In genomic region chr3:132554437-132554836, GRCh38 we compare ENCODE assay signal across 1 cellular context.
TF ChIP-seq lines count a peak whose summit lies in the region.

No MANE protein-coding gene starts in this region.

TF ChIP-seq in GM23338, 12 proteins besides CTCF, POLR2A, EP300 and RAD21 (continued from another document):
- TF ChIP-seq, protein P1, sequence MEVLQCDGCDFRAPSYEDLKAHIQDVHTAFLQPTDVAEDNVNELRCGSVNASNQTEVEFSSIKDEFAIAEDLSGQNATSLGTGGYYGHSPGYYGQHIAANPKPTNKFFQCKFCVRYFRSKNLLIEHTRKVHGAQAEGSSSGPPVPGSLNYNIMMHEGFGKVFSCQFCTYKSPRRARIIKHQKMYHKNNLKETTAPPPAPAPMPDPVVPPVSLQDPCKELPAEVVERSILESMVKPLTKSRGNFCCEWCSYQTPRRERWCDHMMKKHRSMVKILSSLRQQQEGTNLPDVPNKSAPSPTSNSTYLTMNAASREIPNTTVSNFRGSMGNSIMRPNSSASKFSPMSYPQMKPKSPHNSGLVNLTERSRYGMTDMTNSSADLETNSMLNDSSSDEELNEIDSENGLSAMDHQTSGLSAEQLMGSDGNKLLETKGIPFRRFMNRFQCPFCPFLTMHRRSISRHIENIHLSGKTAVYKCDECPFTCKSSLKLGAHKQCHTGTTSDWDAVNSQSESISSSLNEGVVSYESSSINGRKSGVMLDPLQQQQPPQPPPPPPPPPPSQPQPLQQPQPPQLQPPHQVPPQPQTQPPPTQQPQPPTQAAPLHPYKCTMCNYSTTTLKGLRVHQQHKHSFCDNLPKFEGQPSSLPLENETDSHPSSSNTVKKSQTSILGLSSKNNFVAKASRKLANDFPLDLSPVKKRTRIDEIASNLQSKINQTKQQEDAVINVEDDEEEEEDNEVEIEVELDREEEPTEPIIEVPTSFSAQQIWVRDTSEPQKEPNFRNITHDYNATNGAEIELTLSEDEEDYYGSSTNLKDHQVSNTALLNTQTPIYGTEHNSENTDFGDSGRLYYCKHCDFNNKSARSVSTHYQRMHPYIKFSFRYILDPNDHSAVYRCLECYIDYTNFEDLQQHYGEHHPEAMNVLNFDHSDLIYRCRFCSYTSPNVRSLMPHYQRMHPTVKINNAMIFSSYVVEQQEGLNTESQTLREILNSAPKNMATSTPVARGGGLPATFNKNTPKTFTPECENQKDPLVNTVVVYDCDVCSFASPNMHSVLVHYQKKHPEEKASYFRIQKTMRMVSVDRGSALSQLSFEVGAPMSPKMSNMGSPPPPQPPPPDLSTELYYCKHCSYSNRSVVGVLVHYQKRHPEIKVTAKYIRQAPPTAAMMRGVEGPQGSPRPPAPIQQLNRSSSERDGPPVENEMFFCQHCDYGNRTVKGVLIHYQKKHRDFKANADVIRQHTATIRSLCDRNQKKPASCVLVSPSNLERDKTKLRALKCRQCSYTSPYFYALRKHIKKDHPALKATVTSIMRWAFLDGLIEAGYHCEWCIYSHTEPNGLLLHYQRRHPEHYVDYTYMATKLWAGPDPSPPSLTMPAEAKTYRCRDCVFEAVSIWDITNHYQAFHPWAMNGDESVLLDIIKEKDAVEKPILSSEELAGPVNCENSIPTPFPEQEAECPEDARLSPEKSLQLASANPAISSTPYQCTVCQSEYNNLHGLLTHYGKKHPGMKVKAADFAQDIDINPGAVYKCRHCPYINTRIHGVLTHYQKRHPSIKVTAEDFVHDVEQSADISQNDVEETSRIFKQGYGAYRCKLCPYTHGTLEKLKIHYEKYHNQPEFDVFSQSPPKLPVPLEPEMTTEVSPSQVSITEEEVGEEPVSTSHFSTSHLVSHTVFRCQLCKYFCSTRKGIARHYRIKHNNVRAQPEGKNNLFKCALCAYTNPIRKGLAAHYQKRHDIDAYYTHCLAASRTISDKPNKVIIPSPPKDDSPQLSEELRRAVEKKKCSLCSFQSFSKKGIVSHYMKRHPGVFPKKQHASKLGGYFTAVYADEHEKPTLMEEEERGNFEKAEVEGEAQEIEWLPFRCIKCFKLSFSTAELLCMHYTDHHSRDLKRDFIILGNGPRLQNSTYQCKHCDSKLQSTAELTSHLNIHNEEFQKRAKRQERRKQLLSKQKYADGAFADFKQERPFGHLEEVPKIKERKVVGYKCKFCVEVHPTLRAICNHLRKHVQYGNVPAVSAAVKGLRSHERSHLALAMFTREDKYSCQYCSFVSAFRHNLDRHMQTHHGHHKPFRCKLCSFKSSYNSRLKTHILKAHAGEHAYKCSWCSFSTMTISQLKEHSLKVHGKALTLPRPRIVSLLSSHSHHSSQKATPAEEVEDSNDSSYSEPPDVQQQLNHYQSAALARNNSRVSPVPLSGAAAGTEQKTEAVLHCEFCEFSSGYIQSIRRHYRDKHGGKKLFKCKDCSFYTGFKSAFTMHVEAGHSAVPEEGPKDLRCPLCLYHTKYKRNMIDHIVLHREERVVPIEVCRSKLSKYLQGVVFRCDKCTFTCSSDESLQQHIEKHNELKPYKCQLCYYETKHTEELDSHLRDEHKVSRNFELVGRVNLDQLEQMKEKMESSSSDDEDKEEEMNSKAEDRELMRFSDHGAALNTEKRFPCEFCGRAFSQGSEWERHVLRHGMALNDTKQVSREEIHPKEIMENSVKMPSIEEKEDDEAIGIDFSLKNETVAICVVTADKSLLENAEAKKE (CRISPR knock-in tag; IDR thresholded peaks at IDR 0.05) = no peak
- TF ChIP-seq REST (IDR thresholded peaks at IDR 0.05; ENCODE audit: unreplicated experiment) (no peak), POLR2AphosphoS5 (IDR thresholded peaks at IDR 0.05; ENCODE audit: low read depth) (no peak), ZNF331 (CRISPR knock-in tag; IDR thresholded peaks at IDR 0.05; ENCODE audit: low read depth) (no peak), EZH2 (IDR thresholded peaks at IDR 0.05; ENCODE audit: low read depth, unreplicated experiment) (no peak), STAT1 (IDR thresholded peaks at IDR 0.05; ENCODE audit: unreplicated experiment) (no peak), NANOG (IDR thresholded peaks at IDR 0.05; ENCODE audit: borderline replicate concordance) (no peak), CREB1 (CRISPR knock-in tag; IDR thresholded peaks at IDR 0.05; ENCODE audit: low read depth) (no peak)
- TF ChIP-seq, protein P2, sequence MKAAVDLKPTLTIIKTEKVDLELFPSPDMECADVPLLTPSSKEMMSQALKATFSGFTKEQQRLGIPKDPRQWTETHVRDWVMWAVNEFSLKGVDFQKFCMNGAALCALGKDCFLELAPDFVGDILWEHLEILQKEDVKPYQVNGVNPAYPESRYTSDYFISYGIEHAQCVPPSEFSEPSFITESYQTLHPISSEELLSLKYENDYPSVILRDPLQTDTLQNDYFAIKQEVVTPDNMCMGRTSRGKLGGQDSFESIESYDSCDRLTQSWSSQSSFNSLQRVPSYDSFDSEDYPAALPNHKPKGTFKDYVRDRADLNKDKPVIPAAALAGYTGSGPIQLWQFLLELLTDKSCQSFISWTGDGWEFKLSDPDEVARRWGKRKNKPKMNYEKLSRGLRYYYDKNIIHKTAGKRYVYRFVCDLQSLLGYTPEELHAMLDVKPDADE (IDR thresholded peaks at IDR 0.05) = no peak
